1 cellular context compared by ENCODE assay signal in genomic region chr1:168179411-168180147, GRCh38.
TF ChIP-seq lines count a peak whose summit lies in the region.

No MANE protein-coding gene starts in this region.

TF ChIP-seq in GM23338, 12 proteins besides CTCF, POLR2A, EP300 and RAD21 (continued from another document):
- TF ChIP-seq ZNF462 (CRISPR knock-in tag; IDR thresholded peaks at IDR 0.05), result no peak
- no peak for TF ChIP-seq EZH2 (IDR thresholded peaks at IDR 0.05; ENCODE audit: low read depth, unreplicated experiment)
- TF ChIP-seq ZNF331 (CRISPR knock-in tag; IDR thresholded peaks at IDR 0.05; ENCODE audit: low read depth), result no peak
